Comparison of ENCODE assay signal across 17 cellular contexts in the genomic region with DNA sequence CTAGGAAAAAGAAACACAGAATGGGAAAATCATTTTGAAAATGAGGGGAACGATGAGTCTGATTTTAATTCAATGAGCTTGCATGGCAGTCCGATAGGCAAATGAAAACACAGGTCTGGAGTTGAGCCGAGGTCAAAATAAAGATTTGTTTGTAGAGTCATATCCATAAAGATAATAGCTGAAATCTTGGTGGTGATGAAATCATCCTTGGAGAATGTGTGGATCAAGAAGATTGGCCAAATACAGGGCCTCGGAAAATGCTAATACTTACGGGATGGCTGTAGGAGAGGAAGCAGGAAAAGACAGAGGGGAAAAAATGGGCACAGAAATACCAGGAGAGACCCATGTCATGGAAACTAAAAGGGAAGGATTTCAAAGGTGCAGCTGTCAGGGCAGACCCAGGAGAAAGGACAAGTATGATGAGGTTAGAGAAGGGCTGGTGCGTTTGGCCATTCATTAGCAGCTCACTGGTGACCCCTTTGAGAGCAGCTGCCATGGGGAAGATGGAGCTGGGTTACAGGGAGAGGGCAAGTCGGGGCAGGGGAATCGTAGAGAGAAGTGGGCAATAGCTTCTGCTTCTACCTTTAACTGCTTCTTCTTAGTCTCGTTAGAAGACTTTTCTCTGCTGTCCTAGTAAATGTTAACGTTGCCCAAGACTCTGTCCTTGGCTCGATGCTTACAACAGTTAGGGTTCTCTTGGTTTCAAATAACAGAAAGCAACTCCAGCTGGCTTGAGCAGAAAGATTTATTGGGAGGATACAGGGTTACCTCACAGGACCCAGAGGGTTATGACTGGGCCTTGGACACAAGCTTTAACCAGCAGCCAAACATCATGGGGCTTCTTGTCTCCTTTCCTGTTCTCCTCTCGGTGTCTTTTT.
DNase-seq lines count a peak whose midpoint lies in the region; ATAC-seq and TF ChIP-seq lines count a peak whose summit lies in the region.
"Had no signal": no experiment of that assay in that cellular context is flagged by ENCODE, and none has a peak within 500 bp of the region (broad histone marks: within the 10 kb centered on the region; RNA-seq: fewer than 3 reads in every experiment).

No MANE protein-coding gene starts in this region.

- H3K4me3 ChIP-seq in fibroblast of villous mesenchyme (ENCODE audit: low read depth, low read length) = peak overlapping the region; percentile 24
- H3K4me3 ChIP-seq: prostate gland, tibial artery had no signal

- intact Hi-C loops in Right ventricle myocardium inferior (cut with DNase I) = no loop called here
- intact Hi-C loops in cardiac septum (cut with DNase I) = no loop called here

- ATAC-seq in Right ventricle myocardium inferior (peak; percentile 95), omental fat pad (ENCODE audit: low FRiP score) (peak; percentile 19), GM18868 (IDR thresholded peaks at IDR 0.05; ENCODE audit: unreplicated experiment) (no peak), GM19328 (IDR thresholded peaks at IDR 0.05; ENCODE audit: unreplicated experiment) (no peak)
- ATAC-seq: activated naive CD8-positive, alpha-beta T cell treated with anti-CD3 and anti-CD28 coated beads, Interleukin-2, amount 50 U/mL, for 24 hours had no signal

- TF ChIP-seq CTCF in fibroblast of villous mesenchyme (IDR thresholded peaks at IDR 0.05; ENCODE audit: insufficient read depth, low read depth, low read length) = no peak
- no peak for TF ChIP-seq CTCF in omental fat pad (IDR thresholded peaks at IDR 0.05)

- DNase-seq in Right ventricle myocardium inferior (ENCODE audit: missing footprints) = no peak
- DNase-seq in cardiac septum (ENCODE audit: low spot score) = no peak
- DNase-seq in fibroblast of villous mesenchyme (ENCODE audit: low read depth) = peak; percentile 92
- DNase-seq in omental fat pad (ENCODE audit: low spot score) = no peak
- no peak for DNase-seq in NOMO-1 (lab: John Stamatoyannopoulos, UW; ENCODE audit: unreplicated experiment in 2 of 2)
- no peak for DNase-seq in SKM-1 treated with dmso at 0.1 percent for 144 hours (lab: John Stamatoyannopoulos, UW; ENCODE audit: unreplicated experiment)
- DNase-seq: 8988T; activated CD4-positive, alpha-beta T cell treated with anti-CD3 and anti-CD28 coated beads for 4 hours; activated naive CD8-positive, alpha-beta T cell treated with anti-CD3 and anti-CD28 coated beads, Interleukin-2, amount 50 U/mL, for 24 hours; activated T-cell treated with anti-CD3 and anti-CD28 coated beads for 4 hours; CD4-positive, alpha-beta memory T cell; NCI-H1048; NCI-H2171 had no signal

Comparison
In these comparisons a context has a peak if more than half of its experiments do, and no peak if none do; other contexts are left out.
1. ATAC-seq: peak in Right ventricle myocardium inferior (single experiment) and omental fat pad (single experiment); none in GM18868 (single experiment) and GM19328 (single experiment).